ENCODE assay signal across 8 cellular contexts in genomic region chr12:69154585-69155363, GRCh38.
DNase-seq lines count a peak whose midpoint lies in the region; ATAC-seq and TF ChIP-seq lines count a peak whose summit lies in the region.

No MANE protein-coding gene starts in this region.

- DNase-seq in GM12865 (ENCODE audit: low read depth): peak; percentile 86
- peak; percentile 57 for DNase-seq in NCI-H774 (lab: John Stamatoyannopoulos, UW)
- peak; percentile 59 to 67 for DNase-seq in activated CD4-positive, alpha-beta T cell treated with anti-CD3 and anti-CD28 coated beads, Interleukin-2, amount 50 U/mL, for 24 hours (ENCODE audit: low read depth in 1 of 2, low spot score in 1 of 2)
- peak; percentile 69 to 81 for DNase-seq in dermis microvascular lymphatic vessel endothelial cell (ENCODE audit: low read depth in 2 of 2)
- peak; percentile 79 for DNase-seq in medulla oblongata (ENCODE audit: extremely low spot score)
- peak; percentile 40 to 61 for DNase-seq in stimulated activated CD8-positive, alpha-beta memory T cell treated with anti-CD3 and anti-CD28 coated beads, Interleukin-2, amount 100 ng/mL, for 48 hours (ENCODE audit: low read depth in 2 of 2)
- no peak for DNase-seq in islet precursor cell

- peak; percentile 50 for ATAC-seq in HG03280 (IDR thresholded peaks at IDR 0.05; ENCODE audit: unreplicated experiment)

- no peak overlapping the region for H3K4me3 ChIP-seq in GM12865 (ENCODE audit: low read depth, low read length)

- peak; percentile 90 for TF ChIP-seq CTCF in GM12865 (IDR thresholded peaks at IDR 0.05; ENCODE audit: insufficient read depth, low read depth, low read length, missing control alignments)
